9 cellular contexts compared by ENCODE assay signal in genomic region chr1:16386454-16387113, GRCh38. TPM values are rescaled to one million over a fixed set of nuclear protein-coding genes. Genes with fewer than 3 reads are reported as not detected.
DNase-seq lines count a peak whose midpoint lies in the region; ATAC-seq, FAIRE-seq and TF ChIP-seq lines count a peak whose summit lies in the region.
"Had no signal": no experiment of that assay in that cellular context is flagged by ENCODE, and none has a peak within 500 bp of the region (broad histone marks: within the 10 kb centered on the region; RNA-seq: fewer than 3 reads in every experiment).

No MANE protein-coding gene starts in this region.

- H3K9me3 ChIP-seq in Panc1 (ENCODE audit: control insufficient read depth, insufficient read depth, low read depth, low read length) (no peaks in the 10 kb centered on the region), endothelial cell of umbilical vein (replicated peaks; ENCODE audit: control insufficient read depth, insufficient read depth, low read length) (no peaks in the 10 kb centered on the region)

- peak overlapping the region; percentile 20 to 42 for H3K4me3 ChIP-seq in Panc1 (ENCODE audit: low read depth in 2 of 2, low read length in 2 of 2)
- H3K4me3 ChIP-seq in endothelial cell of umbilical vein (replicated peaks in 1 of 3; ENCODE audit: insufficient read depth in 1 of 3, low read depth in 1 of 3, low read length in 3 of 3), result no peak overlapping the region

- BruUV-seq in Panc1 (replicated peaks; lab: Mats Ljungman, UMichigan) (no TSS peak), endothelial cell of umbilical vein (replicated peaks; lab: Mats Ljungman, UMichigan) (no TSS peak)

- H3K27me3 ChIP-seq in Panc1 (ENCODE audit: control insufficient read depth, insufficient read depth, low read length), result no peaks in the 10 kb centered on the region
- no peaks in the 10 kb centered on the region for H3K27me3 ChIP-seq in endothelial cell of umbilical vein (ENCODE audit: control insufficient read depth in 2 of 2, insufficient read depth in 2 of 2, low read length in 2 of 2)

- POLR2A ChIA-PET in Panc1 (lab: Charles Lee), result no interaction called here
- POLR2A ChIA-PET in endothelial cell of umbilical vein (lab: Charles Lee), result interaction anchor here (0.6 to 2.2 kb wide), 4 partner anchors 11 to 32 kb away, joined by 3 to 5 read pairs (median 4); no protein-coding TSS in a partner anchor

- H4K20me1 ChIP-seq in endothelial cell of umbilical vein (replicated peaks; ENCODE audit: control insufficient read depth, extremely low read depth, insufficient read depth, low read length), result no peaks in the 10 kb centered on the region

- FAIRE-seq in endothelial cell of umbilical vein (lab: Jason Lieb, UNC), result peak; percentile 72

- peaks cover 92% of the 10 kb centered on the region for H3K79me2 ChIP-seq in endothelial cell of umbilical vein (ENCODE audit: control insufficient read depth, insufficient read depth, low read length)

- H3K9ac ChIP-seq in endothelial cell of umbilical vein (replicated peaks; ENCODE audit: extremely low read depth, insufficient read depth, low read length), result no peak overlapping the region

- CTCF ChIA-PET in Panc1 (lab: Charles Lee), result no interaction called here
- CTCF ChIA-PET in endothelial cell of umbilical vein (lab: Charles Lee), result interaction anchor here (1.0 to 2.8 kb wide), 4 partner anchors 11 to 34 kb away, joined by 3 to 15 read pairs (median 11); partner anchors contain the start of genes FBXO42 and SZRD1

- DNase-seq in GM03348 (ENCODE audit: low spot score), result peak; percentile 85
- no peak for DNase-seq in Panc1 (ENCODE audit: low read depth, low spot score)
- DNase-seq in endothelial cell of umbilical vein (ENCODE audit: low read depth, low spot score), result peak; percentile 71
- peak; percentile 30 for DNase-seq in non-pigmented ciliary epithelial cell (ENCODE audit: low read depth)
- DNase-seq in NCI-H510A (lab: John Stamatoyannopoulos, UW), result no peak

- TF ChIP-seq CTCF in Panc1 (IDR thresholded peaks at IDR 0.05) (no peak), endothelial cell of umbilical vein (IDR thresholded peaks at IDR 0.05; ENCODE audit: extremely low read depth in 1 of 2, insufficient read depth in 1 of 2, low read depth in 1 of 2, low read length in 2 of 2) (no peak)

- H3K27ac ChIP-seq in Panc1 (ENCODE audit: low read length) (peak overlapping the region; percentile 76), endothelial cell of umbilical vein (ENCODE audit: insufficient read depth, low read depth, low read length) (no peak overlapping the region)

- intact Hi-C loops in Panc1 (cut with micrococcal nuclease; ENCODE audit: unreplicated experiment) (no loop called here), endothelial cell of umbilical vein (cut with micrococcal nuclease) (loop anchor here (1.0 kb wide), 1 partner anchor 40 kb away; no protein-coding TSS in a partner anchor)

- H3K4me1 ChIP-seq in Panc1 (ENCODE audit: control insufficient read depth, insufficient read depth, low read length) (peaks cover 55% of the 10 kb centered on the region), endothelial cell of umbilical vein (ENCODE audit: control insufficient read depth, extremely low read depth, insufficient read depth, low read length) (peaks cover 21% of the 10 kb centered on the region)

- peak overlapping the region; percentile 45 for H3K4me2 ChIP-seq in endothelial cell of umbilical vein (ENCODE audit: insufficient read depth, low read length)

- no peak for TF ChIP-seq POLR2A in endothelial cell of umbilical vein (IDR thresholded peaks at IDR 0.05; ENCODE audit: low read depth, low read length)

- in situ Hi-C loops in Panc1 (cut with HindIII; ENCODE audit: low pct_unique_long_range_greater_than_20kb, low sequenced_read_pairs), result no loop called here

- no peaks in the 10 kb centered on the region for H3K9me1 ChIP-seq in endothelial cell of umbilical vein (replicated peaks; ENCODE audit: control insufficient read depth, extremely low read depth, insufficient read depth, low read length)

- dilution Hi-C loops in endothelial cell of umbilical vein (cut with MboI; ENCODE audit: extremely low pct_ligation_motif_present, low sequenced_read_pairs), result no loop called here

- H3K36me3 ChIP-seq in Panc1 (ENCODE audit: control insufficient read depth, insufficient read depth, low read length) (no peaks in the 10 kb centered on the region), endothelial cell of umbilical vein (ENCODE audit: control insufficient read depth in 2 of 2, extremely low read depth in 1 of 2, insufficient read depth in 2 of 2, low read length in 2 of 2) (peaks cover 0 to 5% of the 10 kb centered on the region in 2 experiments)

- ATAC-seq in Panc1 (peak; percentile 82), GM18520 (IDR thresholded peaks at IDR 0.05; ENCODE audit: unreplicated experiment) (no peak), GM18498 (IDR thresholded peaks at IDR 0.05; ENCODE audit: unreplicated experiment) (no peak), GM21390 (IDR thresholded peaks at IDR 0.05; ENCODE audit: unreplicated experiment) (no peak)

- H2AFZ ChIP-seq in endothelial cell of umbilical vein (ENCODE audit: low read depth, low read length), result no peak overlapping the region

TF ChIP-seq in endothelial cell of umbilical vein, 7 proteins besides CTCF, POLR2A, EP300 and RAD21:
- TF ChIP-seq JUN (IDR thresholded peaks at IDR 0.05; ENCODE audit: borderline replicate concordance, insufficient read depth, insufficient read length, low read depth) (no peak), FOS (IDR thresholded peaks at IDR 0.05; ENCODE audit: borderline replicate concordance, insufficient read depth, low read length) (no peak), GATA2 (IDR thresholded peaks at IDR 0.05; ENCODE audit: insufficient read depth, insufficient read length, low read depth, low read length) (no peak), MYC (IDR thresholded peaks at IDR 0.05; ENCODE audit: low read depth, low read length) (no peak), MAX (IDR thresholded peaks at IDR 0.05; ENCODE audit: insufficient read depth, insufficient read length) (no peak), EZH2 (IDR thresholded peaks at IDR 0.05; ENCODE audit: borderline replicate concordance, low read depth, low read length, severe bottlenecking) (no peak)

RNA-seq across cellular contexts. Expression of gene SZRD1, which starts 19.5 kb away (rescaled TPM):
- total RNA-seq in Panc1 (2021; ENCODE audit: unreplicated experiment) (175 TPM), endothelial cell of umbilical vein (164 and 168 TPM in 2 replicates)
- 176 TPM for polyA plus RNA-seq in Panc1 (2012; ENCODE audit: insufficient read length)
- polyA plus RNA-seq in endothelial cell of umbilical vein, result 162 and 168 TPM in 2 replicates
- 148 and 161 TPM in 2 replicates for polyA plus RNA-seq in endothelial cell of umbilical vein (2011; cell fraction: cytosol; rRNA removed)
- 75.2 and 75.7 TPM in 2 replicates for polyA plus RNA-seq in endothelial cell of umbilical vein (2011; cell fraction: nucleus; rRNA removed)
- polyA plus RNA-seq in endothelial cell of umbilical vein (2012), result 105 and 106 TPM in 2 replicates
- polyA minus RNA-seq in endothelial cell of umbilical vein, result 76.1 and 82.0 TPM in 2 replicates
- polyA minus RNA-seq in endothelial cell of umbilical vein (2011; cell fraction: cytosol; rRNA and poly(A)+ RNA removed), result 62.1 TPM
- 26.6 and 33.5 TPM in 2 replicates for polyA minus RNA-seq in endothelial cell of umbilical vein (2011; cell fraction: nucleus; rRNA and poly(A)+ RNA removed)

RNA-seq across cellular contexts. Expression of gene FBXO42, which starts 34.3 kb away (rescaled TPM):
- total RNA-seq in Panc1 (2021; ENCODE audit: unreplicated experiment), result 25.7 TPM
- 14.2 TPM for polyA plus RNA-seq in Panc1 (2012; ENCODE audit: insufficient read length)
- total RNA-seq in endothelial cell of umbilical vein, result 16.3 and 17.3 TPM in 2 replicates
- polyA plus RNA-seq in endothelial cell of umbilical vein, result 17.1 and 20.4 TPM in 2 replicates
- polyA plus RNA-seq in endothelial cell of umbilical vein (2011; cell fraction: cytosol; rRNA removed), result 20.5 and 22.0 TPM in 2 replicates
- polyA plus RNA-seq in endothelial cell of umbilical vein (2011; cell fraction: nucleus; rRNA removed), result 36.4 and 37.7 TPM in 2 replicates
- 9.6 and 13.4 TPM in 2 replicates for polyA plus RNA-seq in endothelial cell of umbilical vein (2012)
- polyA minus RNA-seq in endothelial cell of umbilical vein, result 27.7 and 28.5 TPM in 2 replicates
- polyA minus RNA-seq in endothelial cell of umbilical vein (2011; cell fraction: cytosol; rRNA and poly(A)+ RNA removed), result 7.8 TPM
- 22.0 and 29.4 TPM in 2 replicates for polyA minus RNA-seq in endothelial cell of umbilical vein (2011; cell fraction: nucleus; rRNA and poly(A)+ RNA removed)

RNA-seq across cellular contexts. Expression of gene SPATA21, which starts 50.6 kb away (rescaled TPM):
- total RNA-seq in Panc1 (2021; ENCODE audit: unreplicated experiment) (not detected), endothelial cell of umbilical vein (not detected in 2 replicates)
- not detected for polyA plus RNA-seq in Panc1 (2012; ENCODE audit: insufficient read length)
- polyA plus RNA-seq in endothelial cell of umbilical vein, result not detected in 2 replicates
- not detected in 2 replicates for polyA plus RNA-seq in endothelial cell of umbilical vein (2011; cell fraction: cytosol; rRNA removed)
- polyA plus RNA-seq in endothelial cell of umbilical vein (2011; cell fraction: nucleus; rRNA removed), result not detected in 2 replicates
- polyA plus RNA-seq in endothelial cell of umbilical vein (2012), result not detected in 2 replicates
- polyA minus RNA-seq in endothelial cell of umbilical vein, result not detected in 2 replicates
- not detected for polyA minus RNA-seq in endothelial cell of umbilical vein (2011; cell fraction: cytosol; rRNA and poly(A)+ RNA removed)
- not detected in 2 replicates for polyA minus RNA-seq in endothelial cell of umbilical vein (2011; cell fraction: nucleus; rRNA and poly(A)+ RNA removed)
- total RNA-seq: neural crest cell had no signal

RNA-seq across cellular contexts. Expression of gene NECAP2, which starts 53.9 kb away (rescaled TPM):
- total RNA-seq in Panc1 (2021; ENCODE audit: unreplicated experiment) (56.8 TPM), endothelial cell of umbilical vein (101 and 107 TPM in 2 replicates)
- 73.4 TPM for polyA plus RNA-seq in Panc1 (2012; ENCODE audit: insufficient read length)
- 137 and 148 TPM in 2 replicates for polyA plus RNA-seq in endothelial cell of umbilical vein
- 143 and 146 TPM in 2 replicates for polyA plus RNA-seq in endothelial cell of umbilical vein (2011; cell fraction: cytosol; rRNA removed)
- 84.9 and 97.0 TPM in 2 replicates for polyA plus RNA-seq in endothelial cell of umbilical vein (2011; cell fraction: nucleus; rRNA removed)
- polyA plus RNA-seq in endothelial cell of umbilical vein (2012), result 91.7 and 96.1 TPM in 2 replicates
- 133 and 141 TPM in 2 replicates for polyA minus RNA-seq in endothelial cell of umbilical vein
- polyA minus RNA-seq in endothelial cell of umbilical vein (2011; cell fraction: cytosol; rRNA and poly(A)+ RNA removed), result 20.9 TPM
- polyA minus RNA-seq in endothelial cell of umbilical vein (2011; cell fraction: nucleus; rRNA and poly(A)+ RNA removed), result 39.1 and 42.6 TPM in 2 replicates

Comparison
In these comparisons a context has a peak if more than half of its experiments do, and no peak if none do; other contexts are left out.
1. DNase-seq: peak in GM03348 (single experiment), endothelial cell of umbilical vein (single experiment) and non-pigmented ciliary epithelial cell (single experiment); none in Panc1 (single experiment) and NCI-H510A (single experiment).
2. H3K4me3 ChIP-seq: peak in Panc1 (2 of 2); none in endothelial cell of umbilical vein (0 of 3).